16 cellular contexts compared by ENCODE assay signal in genomic region chr11:767238-767637, GRCh38. TPM values are rescaled to one million over a fixed set of nuclear protein-coding genes. Genes with fewer than 3 reads are reported as not detected.
"Had no signal": no experiment of that assay in that cellular context is flagged by ENCODE, and none has a peak within 500 bp of the region (broad histone marks: within the 10 kb centered on the region; RNA-seq: fewer than 3 reads in every experiment).

No MANE protein-coding gene starts in this region.

- H3K4me1 ChIP-seq: pancreas had no signal

- FAIRE-seq: keratinocyte, pancreas had no signal

- H3K27me3 ChIP-seq: body of pancreas, pancreas had no signal

- DNase-seq: activated CD8-positive, alpha-beta memory T cell treated with anti-CD3 and anti-CD28 coated beads, Interleukin-2, amount 10 ng/mL, durations not matched to agents 7 days and 5 days; activated naive CD4-positive, alpha-beta T cell treated with anti-CD3 and anti-CD28 coated beads for 36 hours; amniotic stem cell; body of pancreas; cerebellar nuclear complex; dermis blood vessel endothelial cell; erythroblast; left ventricle myocardium superior; stimulated activated CD4-positive, alpha-beta T cell treated with anti-CD3 and anti-CD28 coated beads, Interleukin-4, amount 100 ng/mL, for 4 hours had no signal

- ATAC-seq: activated CD4-positive, CD25-positive, alpha-beta regulatory T cell treated with anti-CD3 and anti-CD28 coated beads, Interleukin-2, amount 50 U/mL, for 24 hours; activated CD8-positive, alpha-beta memory T cell treated with anti-CD3 and anti-CD28 coated beads, Interleukin-2, amount 10 ng/mL, durations not matched to agents 7 days and 5 days; body of pancreas; left ventricle myocardium superior; pancreas had no signal

- H3K27ac Mint-ChIP-seq: activated naive CD4-positive, alpha-beta T cell treated with anti-CD3 and anti-CD28 coated beads for 36 hours; T-helper 2 cell treated with Interferon-gamma antibody and Interleukin-4, amounts not matched to agents 5 μg/mL and 100 μg/mL, for 36 hours had no signal

- H3K9me3 ChIP-seq: body of pancreas, pancreas had no signal

- H3K27ac ChIP-seq: body of pancreas, pancreas had no signal

- H3K27me3 Mint-ChIP-seq: activated CD8-positive, alpha-beta memory T cell treated with anti-CD3 and anti-CD28 coated beads, Interleukin-2, amount 10 ng/mL, durations not matched to agents 7 days and 5 days had no signal

- H3K4me3 ChIP-seq: body of pancreas, pancreas had no signal

- H3K4me3 Mint-ChIP-seq: activated CD8-positive, alpha-beta memory T cell treated with anti-CD3 and anti-CD28 coated beads, Interleukin-2, amount 10 ng/mL, durations not matched to agents 7 days and 5 days; activated naive CD4-positive, alpha-beta T cell treated with anti-CD3 and anti-CD28 coated beads for 36 hours; T-helper 2 cell treated with Interferon-gamma antibody and Interleukin-4, amounts not matched to agents 5 μg/mL and 100 μg/mL, for 36 hours had no signal

- H3K9me3 Mint-ChIP-seq: activated naive CD4-positive, alpha-beta T cell treated with anti-CD3 and anti-CD28 coated beads for 36 hours; T-helper 2 cell treated with Interferon-gamma antibody and Interleukin-4, amounts not matched to agents 5 μg/mL and 100 μg/mL, for 36 hours had no signal

RNA-seq across cellular contexts. Expression of gene CEND1, which starts 22.7 kb away (rescaled TPM):
- total RNA-seq: left ventricle myocardium superior, mesenteric fat pad, skeletal muscle tissue, urinary bladder had no signal
- polyA plus RNA-seq: keratinocyte had no signal
